Comparison of ENCODE assay signal across 8 cellular contexts in the genomic region with DNA sequence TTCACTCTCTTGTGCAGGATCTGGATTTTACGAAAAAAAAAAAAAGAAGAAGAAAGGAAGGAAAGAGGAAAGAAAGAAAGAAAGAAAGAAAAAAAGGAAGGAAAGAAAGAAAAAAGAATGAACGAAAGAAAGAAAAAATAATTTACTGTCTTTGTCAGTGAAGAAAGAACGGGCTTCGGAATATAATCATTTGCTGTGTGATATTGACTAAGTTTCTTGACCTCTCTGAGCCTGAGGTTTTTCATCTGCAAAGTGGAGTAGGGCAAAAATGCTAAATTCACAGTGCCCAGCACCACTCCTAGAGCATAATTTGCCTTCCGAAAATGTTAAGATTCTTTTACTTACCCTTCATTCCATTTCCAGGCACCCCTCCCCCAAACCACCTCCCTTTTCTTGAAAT. TPM values are rescaled to one million over a fixed set of nuclear protein-coding genes. Genes with fewer than 3 reads are reported as not detected.
DNase-seq lines count a peak whose midpoint lies in the region; ATAC-seq and TF ChIP-seq lines count a peak whose summit lies in the region.

No MANE protein-coding gene starts in this region.

- TF ChIP-seq CTCF in AG10803 (conservative IDR thresholded peaks at IDR 0.05; ENCODE audit: low read length), result no peak
- TF ChIP-seq CTCF in chondrocyte (IDR thresholded peaks at IDR 0.05), result no peak

- DNase-seq in AG10803 (ENCODE audit: low read depth) (no peak), chondrocyte (ENCODE audit: low spot score) (no peak), HK-2 (ENCODE audit: unreplicated experiment) (no peak)
- DNase-seq in Jurkat, Clone E6-1 (ENCODE audit: low read depth, low spot score), result no peak
- DNase-seq in naive thymus-derived CD8-positive, alpha-beta T cell, result no peak
- DNase-seq in activated CD4-positive, alpha-beta T cell treated with anti-CD3 and anti-CD28 coated beads for 1 hour, result no peak

- no peak for ATAC-seq in naive thymus-derived CD8-positive, alpha-beta T cell
- ATAC-seq in HG02938 (IDR thresholded peaks at IDR 0.05; ENCODE audit: unreplicated experiment) (no peak), GM18909 (IDR thresholded peaks at IDR 0.05; ENCODE audit: poor library complexity, unreplicated experiment) (no peak)

- no peaks in the 10 kb centered on the region for H3K27me3 Mint-ChIP-seq in chondrocyte (ENCODE audit: low read depth)
- peaks cover 14 to 41% (median 24%) of the 10 kb centered on the region in 5 donors for H3K27me3 Mint-ChIP-seq in naive thymus-derived CD8-positive, alpha-beta T cell

- peaks cover 48% of the 10 kb centered on the region for H3K4me1 Mint-ChIP-seq in chondrocyte (ENCODE audit: low read depth)
- H3K4me1 Mint-ChIP-seq in naive thymus-derived CD8-positive, alpha-beta T cell, result peaks cover 29 to 59% (median 57%) of the 10 kb centered on the region in 4 donors

- H3K36me3 Mint-ChIP-seq in chondrocyte (ENCODE audit: low read depth), result peaks cover 12% of the 10 kb centered on the region
- peaks cover 0 to under 1% (median 0%) of the 10 kb centered on the region in 3 donors for H3K36me3 Mint-ChIP-seq in naive thymus-derived CD8-positive, alpha-beta T cell

- H3K27ac Mint-ChIP-seq in chondrocyte (ENCODE audit: unreplicated experiment), result peak overlapping the region; percentile 95
- H3K27ac Mint-ChIP-seq in naive thymus-derived CD8-positive, alpha-beta T cell, result peak overlapping the region in 4 of 10 donors; percentile 19 to 76 (median 59)

- peak overlapping the region; percentile 73 for H3K4me3 ChIP-seq in AG10803 (ENCODE audit: low read length)
- peak overlapping the region; percentile 25 for H3K4me3 ChIP-seq in Jurkat, Clone E6-1 (ENCODE audit: low read length)

- H3K4me3 Mint-ChIP-seq in chondrocyte (ENCODE audit: unreplicated experiment), result peak overlapping the region; percentile 82
- peak overlapping the region; percentile 53 to 93 (median 76) for H3K4me3 Mint-ChIP-seq in naive thymus-derived CD8-positive, alpha-beta T cell

- H3K9me3 Mint-ChIP-seq in chondrocyte (ENCODE audit: low read depth), result no peaks in the 10 kb centered on the region
- no peaks in the 10 kb centered on the region for H3K9me3 Mint-ChIP-seq in naive thymus-derived CD8-positive, alpha-beta T cell

- POLR2A ChIA-PET in naive thymus-derived CD8-positive, alpha-beta T cell (lab: Charles Lee), result interaction anchor here (1.4 kb wide), 1 partner anchor 73 kb away, joined by 3 read pairs; no protein-coding TSS in a partner anchor

RNA-seq across cellular contexts. Expression of a gene that starts 0.3 kb away (rescaled TPM):
- polyA plus RNA-seq in Jurkat, Clone E6-1 (2012; ENCODE audit: insufficient read depth, insufficient read length), result 0.55 TPM
- 1.2 to 1.8 TPM (median 1.6 TPM) in 3 replicates for total RNA-seq in chondrocyte
- total RNA-seq in naive thymus-derived CD8-positive, alpha-beta T cell, result 1 to 10 TPM; 1.3 to 1.7 TPM
- 1 to 10 TPM in 1 of 3 donors, under 1 TPM in 2; 0.68 to 1.8 (median 0.75) TPM for polyA plus RNA-seq in naive thymus-derived CD8-positive, alpha-beta T cell

RNA-seq across cellular contexts. Expression of a gene that starts 0.4 kb away (rescaled TPM):
- 1.9 TPM for polyA plus RNA-seq in Jurkat, Clone E6-1 (2012; ENCODE audit: insufficient read depth, insufficient read length)
- 22.8 to 43.6 TPM (median 42.1 TPM) in 3 replicates for total RNA-seq in chondrocyte
- 1 to 10 TPM; 2.7 to 3.0 TPM for total RNA-seq in naive thymus-derived CD8-positive, alpha-beta T cell
- polyA plus RNA-seq in naive thymus-derived CD8-positive, alpha-beta T cell, result under 1 TPM in 1 of 3 donors, not detected in 2; 0.05 TPM

RNA-seq across cellular contexts. Expression of a gene that starts 5.2 kb away (rescaled TPM):
- polyA plus RNA-seq in Jurkat, Clone E6-1 (2012; ENCODE audit: insufficient read depth, insufficient read length), result 4.2 TPM
- total RNA-seq in chondrocyte, result 23.7 to 41.5 TPM (median 38.7 TPM) in 3 replicates
- not detected for total RNA-seq in naive thymus-derived CD8-positive, alpha-beta T cell
- not detected for polyA plus RNA-seq in naive thymus-derived CD8-positive, alpha-beta T cell

RNA-seq across cellular contexts. Expression of a gene that starts 22.9 kb away (rescaled TPM):
- 23.2 TPM for polyA plus RNA-seq in Jurkat, Clone E6-1 (2012; ENCODE audit: insufficient read depth, insufficient read length)
- total RNA-seq in chondrocyte, result 26.2 to 36.5 TPM (median 29.2 TPM) in 3 replicates
- total RNA-seq in naive thymus-derived CD8-positive, alpha-beta T cell, result 10 to 100 TPM; 18.1 to 22.1 TPM
- polyA plus RNA-seq in naive thymus-derived CD8-positive, alpha-beta T cell, result 1 to 10 TPM; 4.9 to 6.9 (median 6.0) TPM

Comparison
In these comparisons a context has a peak if more than half of its experiments do, and no peak if none do; other contexts are left out.
1. RNA of a gene that starts 5.2 kb away (total RNA-seq): 23.7 to 41.5 TPM in chondrocyte; not detected in naive thymus-derived CD8-positive, alpha-beta T cell; every median in the first group is over 10 times any median in the second.